27 cellular contexts compared by ENCODE assay signal in the genomic region with DNA sequence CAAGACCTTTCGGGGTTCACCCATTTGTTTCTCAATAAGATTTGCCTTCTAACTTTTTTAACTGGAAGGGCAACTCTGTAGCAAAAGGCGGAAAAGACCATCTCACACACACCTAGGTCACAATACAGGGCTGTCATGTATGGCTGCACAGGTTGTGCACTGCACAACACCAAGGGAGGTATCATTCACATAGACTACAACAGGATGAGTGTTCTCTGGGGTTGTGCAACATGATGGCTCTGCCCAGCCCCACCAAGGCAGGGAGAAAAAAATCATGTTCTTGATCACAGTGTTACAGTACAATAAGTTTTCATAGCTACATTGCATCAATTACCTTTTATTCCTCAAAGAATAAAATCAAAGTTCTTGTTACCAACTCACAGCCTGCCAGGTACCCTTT. TPM values are rescaled to one million over a fixed set of nuclear protein-coding genes. Genes with fewer than 3 reads are reported as not detected.
DNase-seq lines count a peak whose midpoint lies in the region; ATAC-seq, FAIRE-seq and TF ChIP-seq lines count a peak whose summit lies in the region.
"Had no signal": no experiment of that assay in that cellular context is flagged by ENCODE, and none has a peak within 500 bp of the region (broad histone marks: within the 10 kb centered on the region; RNA-seq: fewer than 3 reads in every experiment).

No MANE protein-coding gene starts in this region.

- H3K9ac ChIP-seq in PC-3 (ENCODE audit: low read length): no peak overlapping the region

- H3K9me3 ChIP-seq in PC-3 (ENCODE audit: low read length) (no peaks in the 10 kb centered on the region), left lung (no peaks in the 10 kb centered on the region), tibial artery (no peaks in the 10 kb centered on the region)
- H3K9me3 ChIP-seq: left ventricle myocardium inferior, ovary, right atrium auricular region, SJCRH30, transverse colon had no signal

- H3F3A ChIP-seq in PC-3 (ENCODE audit: low read length, unreplicated experiment): peaks cover 26% of the 10 kb centered on the region

- no TSS peak for BruUV-seq in PC-3 (replicated peaks; lab: Mats Ljungman, UMichigan)

- CTCF ChIA-PET in PC-3 (lab: Charles Lee): interaction anchor here (0.6 kb wide), 1 partner anchor 16 kb away, joined by 3 read pairs; no protein-coding TSS in a partner anchor

- no peak overlapping the region for H3K4me2 ChIP-seq in PC-3 (ENCODE audit: low read length)

- H3K27me3 ChIP-seq in PC-3 (ENCODE audit: low read length) (no peaks in the 10 kb centered on the region), left lung (no peaks in the 10 kb centered on the region), tibial artery (no peaks in the 10 kb centered on the region)
- H3K27me3 ChIP-seq: ovary, right atrium auricular region, SJCRH30, transverse colon had no signal

- H3K4me1 ChIP-seq in PC-3 (ENCODE audit: insufficient read depth, low read length) (no peaks in the 10 kb centered on the region), left lung (no peaks in the 10 kb centered on the region), tibial artery (peaks cover 0 to 43% (median 20%) of the 10 kb centered on the region in 4 donors)
- H3K4me1 ChIP-seq: left ventricle myocardium inferior, right atrium auricular region, SJCRH30, transverse colon had no signal

- intact Hi-C loops in PC-3 (cut with micrococcal nuclease) (loop anchor here (5.0 kb wide), 1 partner anchor 97 kb away; no protein-coding TSS in a partner anchor), left lung (cut with DNase I) (no loop called here), tibial artery (cut with DNase I; ENCODE audit: low total_unique reads) (no loop called here)

- POLR2A ChIA-PET in PC-3 (lab: Charles Lee; ENCODE audit: unreplicated experiment): interaction anchor here (0.6 kb wide), 1 partner anchor 622 kb away, joined by 3 read pairs; no protein-coding TSS in a partner anchor

- no peak for FAIRE-seq in GM12892 (lab: Jason Lieb, UNC)
- FAIRE-seq: frontal cortex had no signal

- no peaks in the 10 kb centered on the region for H3K79me2 ChIP-seq in PC-3 (ENCODE audit: low read length)

- ATAC-seq in PC-3 (peak; percentile 17; the same call in 1 of the 2 replicates), left lung (peak; percentile 21)
- ATAC-seq: activated CD8-positive, alpha-beta memory T cell treated with anti-CD3 and anti-CD28 coated beads, Interleukin-2, amount 10 ng/mL, durations not matched to agents 7 days and 5 days; natural killer cell had no signal

- H3K36me3 ChIP-seq in PC-3 (ENCODE audit: low read depth, low read length) (peaks cover 40% of the 10 kb centered on the region), left lung (peaks cover 0 to 55% of the 10 kb centered on the region in 2 donors), tibial artery (peaks cover 32 to 50% (median 43%) of the 10 kb centered on the region in 3 donors)
- H3K36me3 ChIP-seq: ovary had no signal

- H3K27ac ChIP-seq in PC-3 (ENCODE audit: low read length) (no peak overlapping the region), left lung (no peak overlapping the region), tibial artery (peak overlapping the region; percentile 29 to 54)
- H3K27ac ChIP-seq: left ventricle myocardium inferior, ovary, right atrium auricular region, SJCRH30, transverse colon had no signal

- no peaks in the 10 kb centered on the region for H3K9me2 ChIP-seq in PC-3 (replicated peaks; ENCODE audit: low read length)

- no peak for TF ChIP-seq CTCF in PC-3 (conservative IDR thresholded peaks at IDR 0.05; ENCODE audit: low read depth, low read length)
- no peak for TF ChIP-seq CTCF in left lung (IDR thresholded peaks at IDR 0.05)
- no peak for TF ChIP-seq CTCF in tibial artery (IDR thresholded peaks at IDR 0.05)

- DNase-seq in PC-3: no peak
- peak; percentile 13 for DNase-seq in astrocyte of the hippocampus (ENCODE audit: low read depth, low spot score)
- no peak for DNase-seq in left lung
- DNase-seq in tibial artery: no peak
- DNase-seq in GM12892 (ENCODE audit: insufficient read length): no peak
- no peak for DNase-seq in SK-N-DZ (ENCODE audit: low spot score)
- no peak for DNase-seq in NCI-H2171 (lab: John Stamatoyannopoulos, UW)
- DNase-seq in ureter (ENCODE audit: low spot score): no peak
- DNase-seq: activated CD4-positive, alpha-beta T cell treated with anti-CD3 and anti-CD28 coated beads, Interleukin-2, amount 10 ng/mL, durations not matched to agents 24 days and 14 days; activated CD8-positive, alpha-beta memory T cell treated with anti-CD3 and anti-CD28 coated beads, Interleukin-2, amount 10 ng/mL, durations not matched to agents 7 days and 5 days; activated naive CD4-positive, alpha-beta T cell treated with anti-CD3 and anti-CD28 coated beads, Interleukin-2, amount 50 U/mL, for 16 hours; CD4-positive, CD25-positive, alpha-beta regulatory T cell; erythroblast; hippocampal formation; immature natural killer cell; left ventricle myocardium inferior; midbrain; natural killer cell; NCI-H1105; NCI-H2029; NCI-H226; NCI-H82; ovary; SJCRH30; transverse colon had no signal

- H2AFZ ChIP-seq in PC-3 (ENCODE audit: low read length): no peak overlapping the region

- peaks cover 22% of the 10 kb centered on the region for H4K20me1 ChIP-seq in PC-3 (ENCODE audit: low read length)

- H3K4me3 ChIP-seq in PC-3 (ENCODE audit: low read length) (no peak overlapping the region), left lung (no peak overlapping the region), tibial artery (no peak overlapping the region)
- H3K4me3 ChIP-seq: left ventricle myocardium inferior, ovary, right atrium auricular region, SJCRH30, transverse colon had no signal

- no peak for TF ChIP-seq POLR2A in GM12892 (IDR thresholded peaks at IDR 0.05; ENCODE audit: low read depth, low read length)

RNA-seq across cellular contexts. Expression of gene ANXA2, which starts 52.8 kb away (rescaled TPM):
- total RNA-seq in PC-3 (2014; rRNA removed): 2,114 and 2,202 TPM in 2 replicates
- 1,000 to 10,000 TPM; 1,567 to 1,593 TPM for total RNA-seq in left lung
- 79.4 TPM for polyA plus RNA-seq in GM12892 (2012; ENCODE audit: missing spikeins)
- polyA plus RNA-seq in SK-N-DZ (2014; cell fraction: cytosol; rRNA removed): 41.3 and 47.6 TPM in 2 replicates
- 24.6 and 24.8 TPM in 2 replicates for polyA plus RNA-seq in SK-N-DZ (2014; cell fraction: nucleus; rRNA removed)
- total RNA-seq in ureter: 684 TPM

Comparison
In these comparisons a context has a peak if more than half of its experiments do, and no peak if none do; other contexts are left out.
1. H3K27ac ChIP-seq: peak in tibial artery (2 of 2); none in PC-3 (single experiment) and left lung (0 of 2).